Comparison of ENCODE assay signal across 1 cellular context in genomic region chrX:109535578-109535977, GRCh38.
TF ChIP-seq lines count a peak whose summit lies in the region.

No MANE protein-coding gene starts in this region.

TF ChIP-seq in HCT116, 20 proteins besides CTCF, POLR2A, EP300 and RAD21 (continued from another document):
- no peak for TF ChIP-seq REST (IDR thresholded peaks at IDR 0.05; ENCODE audit: low read depth)
- TF ChIP-seq ZBTB33 (IDR thresholded peaks at IDR 0.05; ENCODE audit: extremely low read depth, insufficient replicate concordance, low read length) = no peak
- TF ChIP-seq POLR2AphosphoS5 (IDR thresholded peaks at IDR 0.05; ENCODE audit: low read depth, low read length) = no peak
- no peak for TF ChIP-seq EZH2phosphoT487 (IDR thresholded peaks at IDR 0.05; ENCODE audit: borderline replicate concordance)
- TF ChIP-seq SP1 (IDR thresholded peaks at IDR 0.05; ENCODE audit: low read depth) = no peak
- TF ChIP-seq TCF7L2 (IDR thresholded peaks at IDR 0.05; ENCODE audit: borderline replicate concordance, extremely low read depth, insufficient read depth, insufficient read length) = no peak
- no peak for TF ChIP-seq ZFX (IDR thresholded peaks at IDR 0.05)
- no peak for TF ChIP-seq ELF1 (IDR thresholded peaks at IDR 0.05; ENCODE audit: borderline replicate concordance, low read depth)
